In the genomic region with DNA sequence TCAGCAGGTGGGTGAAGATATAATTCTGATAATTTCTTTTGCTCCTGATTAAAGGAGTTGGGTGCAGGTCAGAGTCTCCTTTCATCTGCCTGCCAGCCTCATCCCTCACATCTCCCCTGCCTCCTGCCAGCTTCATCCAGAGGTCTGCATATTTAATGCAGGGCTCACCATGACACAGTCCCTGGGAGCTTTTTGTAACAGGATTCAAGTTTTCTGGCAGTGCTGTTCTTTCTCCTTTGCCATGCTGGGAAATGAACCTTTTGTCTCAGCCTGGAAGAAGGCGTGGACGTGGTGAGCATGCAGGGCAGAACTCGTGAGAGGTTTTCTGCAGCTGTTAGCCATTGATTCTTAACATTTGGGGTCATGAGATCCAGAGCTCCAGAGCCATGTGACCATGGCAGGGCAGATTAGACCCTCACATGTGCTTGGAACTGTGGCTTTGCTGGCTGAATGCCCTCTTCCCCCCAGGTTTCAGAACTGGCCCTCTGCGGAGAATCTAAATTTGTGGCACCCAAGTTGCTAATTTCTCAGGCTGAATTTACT, we compare ENCODE assay signal across 19 cellular contexts. TPM values are rescaled to one million over a fixed set of nuclear protein-coding genes. Genes with fewer than 3 reads are reported as not detected.
DNase-seq lines count a peak whose midpoint lies in the region; ATAC-seq, FAIRE-seq and TF ChIP-seq lines count a peak whose summit lies in the region.
"Had no signal": no experiment of that assay in that cellular context is flagged by ENCODE, and none has a peak within 500 bp of the region (broad histone marks: within the 10 kb centered on the region; RNA-seq: fewer than 3 reads in every experiment).

No MANE protein-coding gene starts in this region.

- no peaks in the 10 kb centered on the region for H3K79me2 ChIP-seq in H1 (ENCODE audit: control insufficient read depth in 1 of 2, insufficient read depth in 2 of 2, low read length in 2 of 2)

- TF ChIP-seq RAD21 in H1 (IDR thresholded peaks at IDR 0.05 in 1 of 2, conservative IDR thresholded peaks at IDR 0.05 in 1 of 2; ENCODE audit: low read depth in 2 of 2, low read length in 2 of 2): no peak

- no peaks in the 10 kb centered on the region for H3K36me3 ChIP-seq in H1 (ENCODE audit: control insufficient read depth in 2 of 4, insufficient read depth in 4 of 4, low read length in 3 of 4)
- H3K36me3 ChIP-seq: BE2C, Peyer's patch had no signal

- WGBS in H1 (ENCODE audit: extremely low coverage in 1 of 2, insufficient coverage in 1 of 2, insufficient read length in 1 of 2, insufficient replicate concordance in 2 of 2, low coverage in 1 of 2, low lambda C conversion rate in 2 of 2, missing lambda C conversion rate in 1 of 2), 2 experiments: 73% methylated on average over 4 of the region's 4 CpGs; no CpG with 5 or more reads in 1 of the 2 experiments

- 0 out of 7 replicates have a peak, but pooled peaks cover 0 to 3% (median 0%) of the 10 kb centered on the region in 4 experiments for H3K4me1 ChIP-seq in H1 (replicated peaks in 1 of 4; ENCODE audit: control insufficient read depth in 3 of 4, insufficient read depth in 4 of 4, low read length in 3 of 4)
- H3K4me1 ChIP-seq: BE2C, Peyer's patch had no signal

- H3K9me3 ChIP-seq in H1 (ENCODE audit: insufficient read depth in 2 of 2, low read depth in 1 of 2, low read length in 1 of 2): no peaks in the 10 kb centered on the region
- H3K9me3 ChIP-seq: BE2C, Peyer's patch had no signal

- no peaks in the 10 kb centered on the region for H3K79me1 ChIP-seq in H1 (ENCODE audit: low read depth, low read length)

- no peak overlapping the region; the same call in 1 of the 2 replicates for H4K8ac ChIP-seq in H1 (ENCODE audit: extremely low read depth, insufficient read depth, low read length)

- H3K4ac ChIP-seq in H1 (replicated peaks; ENCODE audit: insufficient read length, low read depth, low read length): no peak overlapping the region

- H3K14ac ChIP-seq in H1 (ENCODE audit: insufficient read length): no peak overlapping the region

- H2BK15ac ChIP-seq in H1 (ENCODE audit: low read length): no peak overlapping the region

- intact Hi-C loops in left colon (cut with DNase I, micrococcal nuclease): no loop called here

- no peak overlapping the region for H3K23ac ChIP-seq in H1 (ENCODE audit: insufficient read length)

- H3K18ac ChIP-seq in H1 (ENCODE audit: extremely low read depth, low read length): no peak overlapping the region

- no peak for TF ChIP-seq POLR2A in H1 (IDR thresholded peaks at IDR 0.05; ENCODE audit: control extremely low read depth in 1 of 2, low read depth in 2 of 2, low read length in 2 of 2)

- DNase-seq in LHCN-M2 (ENCODE audit: low read depth): peak; percentile 27
- no peak for DNase-seq in H1 (ENCODE audit: low read depth in 1 of 2, low spot score in 2 of 2)
- peak; percentile 77 for DNase-seq in myocyte (ENCODE audit: low read depth)
- no peak for DNase-seq in activated effector memory CD4-positive, alpha-beta T cell treated with Interleukin-2 at 50 U/mL for 16 hours
- DNase-seq in NCI-H526 treated with DMSO at 0.1 percent for 48 hours (lab: John Stamatoyannopoulos, UW): no peak
- no peak for DNase-seq in left colon
- DNase-seq: BE2C; CD8-positive, alpha-beta T cell; GF-D8; GOT3; MM.1S; NCI-H1105 treated with DMSO at 0.1 percent for 48 hours; NCI-H1930; NCI-H2171; NCI-H82; Peyer's patch; SHP77 had no signal

- no peak overlapping the region; a peak in 1 of 4 replicates for H3K4me2 ChIP-seq in H1 (ENCODE audit: insufficient read depth in 1 of 2, low read depth in 2 of 2, low read length in 2 of 2)
- H3K4me2 ChIP-seq: KMS-11 had no signal

- H4K20me1 ChIP-seq in H1 (replicated peaks in 1 of 2; ENCODE audit: control insufficient read depth in 1 of 2, insufficient read depth in 2 of 2, low read length in 2 of 2): no peaks in the 10 kb centered on the region

- POLR2A ChIA-PET in H1 (lab: Charles Lee; ENCODE audit: partially characterized antibody): interaction anchor here (0.8 to 1.1 kb wide), 3 partner anchors 36 to 106 kb away, joined by 3 read pairs; no protein-coding TSS in a partner anchor

- no peak overlapping the region for H4K91ac ChIP-seq in H1 (replicated peaks; ENCODE audit: insufficient read length, low read length)

- no peak overlapping the region for H3K4me3 ChIP-seq in H1 (ENCODE audit: extremely low read depth in 1 of 4, insufficient read depth in 2 of 4, low read depth in 3 of 4, low read length in 4 of 4)
- H3K4me3 ChIP-seq: Peyer's patch had no signal

- H2AK5ac ChIP-seq in H1 (ENCODE audit: low read depth, low read length): no peak overlapping the region

- H3K27me3 ChIP-seq in H1 (replicated peaks in 1 of 4; ENCODE audit: control insufficient read depth in 3 of 4, extremely low read depth in 1 of 4, insufficient read depth in 3 of 4, low read length in 3 of 4): no peaks in the 10 kb centered on the region
- H3K27me3 ChIP-seq: BE2C, Peyer's patch had no signal

- no peak for TF ChIP-seq CTCF in H1 (IDR thresholded peaks at IDR 0.05; ENCODE audit: control extremely low read depth in 1 of 3, insufficient read depth in 1 of 3, low read depth in 1 of 3, low read length in 3 of 3)

- H3K56ac ChIP-seq in H1 (replicated peaks; ENCODE audit: insufficient read length, low read depth, low read length): no peak overlapping the region

- no peak overlapping the region for H3K9ac ChIP-seq in H1 (replicated peaks in 1 of 4; ENCODE audit: extremely low read depth in 1 of 4, low read depth in 3 of 4, low read length in 3 of 4)
- H3K9ac ChIP-seq: KMS-11 had no signal

- H2BK12ac ChIP-seq in H1 (ENCODE audit: low read depth, low read length): no peak overlapping the region

- H3K23me2 ChIP-seq in H1 (ENCODE audit: low read depth, low read length): no peaks in the 10 kb centered on the region

- H2BK120ac ChIP-seq in H1 (replicated peaks; ENCODE audit: low read depth, low read length): no peak overlapping the region

- H2AFZ ChIP-seq in H1 (ENCODE audit: low read length): peak overlapping the region; percentile 35; the same call in 1 of the 2 replicates

- CTCF ChIA-PET in H1 (lab: Charles Lee; ENCODE audit: partially characterized antibody): interaction anchor here (0.5 to 6.0 kb wide), 4 partner anchors 16 to 35 kb away, joined by 3 to 42 read pairs (median 3); no protein-coding TSS in a partner anchor

- no peak overlapping the region for H4K5ac ChIP-seq in H1 (ENCODE audit: insufficient read length, low read depth, low read length)

- TF ChIP-seq EP300 in H1 (IDR thresholded peaks at IDR 0.05; ENCODE audit: borderline replicate concordance in 1 of 2, low read depth in 2 of 2, low read length in 2 of 2): no peak

- ATAC-seq in GM18909 (IDR thresholded peaks at IDR 0.05; ENCODE audit: poor library complexity, unreplicated experiment): no peak
- ATAC-seq in left colon: no peak
- ATAC-seq: CD8-positive, alpha-beta T cell had no signal

- no peak overlapping the region for H2BK5ac ChIP-seq in H1 (ENCODE audit: low read depth, low read length)

- H2BK20ac ChIP-seq in H1 (ENCODE audit: low read length): no peak overlapping the region

- no peak overlapping the region for H3K27ac ChIP-seq in H1 (ENCODE audit: low read depth, low read length)
- H3K27ac ChIP-seq: KMS-11, Peyer's patch had no signal

- FAIRE-seq in H1 (lab: Jason Lieb, UNC): no peak

TF ChIP-seq in H1, 55 proteins besides CTCF, POLR2A, EP300 and RAD21 (continues in another document):
- no peak for TF ChIP-seq ASH2L (IDR thresholded peaks at IDR 0.05; ENCODE audit: low read length)
- TF ChIP-seq SIX5 (IDR thresholded peaks at IDR 0.05; ENCODE audit: low read depth, low read length): no peak
- no peak for TF ChIP-seq BCL11A (IDR thresholded peaks at IDR 0.05; ENCODE audit: low read depth in 2 of 2, low read length in 2 of 2)
- no peak for TF ChIP-seq GTF2F1 (IDR thresholded peaks at IDR 0.05; ENCODE audit: borderline replicate concordance, low read depth, low read length)
- TF ChIP-seq KDM4A (IDR thresholded peaks at IDR 0.05; ENCODE audit: low read depth, low read length, severe bottlenecking): no peak
- no peak for TF ChIP-seq SP1 (IDR thresholded peaks at IDR 0.05; ENCODE audit: low read depth, low read length)
- TF ChIP-seq ZNF274 (IDR thresholded peaks at IDR 0.05; ENCODE audit: borderline replicate concordance, extremely low read depth, low read length): no peak
- no peak for TF ChIP-seq NANOG (IDR thresholded peaks at IDR 0.05; ENCODE audit: insufficient read depth, low read depth, low read length, poor library complexity, severe bottlenecking)
- no peak for TF ChIP-seq NRF1 (IDR thresholded peaks at IDR 0.05; ENCODE audit: low read depth, low read length)
- no peak for TF ChIP-seq MAX (IDR thresholded peaks at IDR 0.05)

RNA-seq across cellular contexts. Expression of gene HRH4, which starts 2.9 kb away (rescaled TPM):
- total RNA-seq in LHCN-M2 (2014; rRNA removed) (0.13 TPM in 1 of 2 replicates, not detected in the other), myocyte (0.13 and 0.21 TPM in 2 replicates), left colon (under 1 TPM; 0.11 to 0.12 TPM)
- polyA plus RNA-seq in LHCN-M2 (2012): 0.02 TPM
- total RNA-seq in H1 (2021; fragmentation: NEBNext Ultra II Directional; extraction: Animal tissue kit (Norgen Biotek cat#: 25700)): not detected in 2 replicates
- polyA plus RNA-seq in H1 (2011; rRNA removed): 0.02 and 0.03 TPM in 2 replicates
- polyA plus RNA-seq in H1 (2011; cell fraction: cytosol; rRNA removed): not detected
- polyA plus RNA-seq in H1 (2011; cell fraction: nucleus; rRNA removed): not detected
- 0.28 TPM in 1 of 4 replicates, not detected in the others for polyA plus RNA-seq in H1 (2012, experiment 1 of 2)
- not detected for polyA plus RNA-seq in H1 (2012, experiment 2 of 2)
- polyA plus RNA-seq in H1 (2013, experiment 1 of 2): 0.02 TPM
- polyA plus RNA-seq in H1 (2013, experiment 2 of 2): 0.02 TPM
- not detected in 2 replicates for polyA minus RNA-seq in H1 (2011; rRNA and poly(A)+ RNA removed)
- polyA minus RNA-seq in H1 (2011; cell fraction: cytosol; rRNA and poly(A)+ RNA removed): not detected
- not detected for polyA minus RNA-seq in H1 (2011; cell fraction: nucleus; rRNA and poly(A)+ RNA removed)
- 0.05 TPM for polyA plus RNA-seq in myocyte (2012)
- total RNA-seq: CD8-positive, alpha-beta T cell; Peyer's patch had no signal

RNA-seq across cellular contexts. Expression of gene IMPACT, which starts 36.8 kb away (rescaled TPM):
- total RNA-seq in LHCN-M2 (2014; rRNA removed) (36.1 and 38.8 TPM in 2 replicates), myocyte (43.0 and 44.4 TPM in 2 replicates), left colon (10 to 100 TPM; 21.7 to 30.8 TPM)
- 19.3 TPM for polyA plus RNA-seq in LHCN-M2 (2012)
- total RNA-seq in H1 (2021; fragmentation: NEBNext Ultra II Directional; extraction: Animal tissue kit (Norgen Biotek cat#: 25700)): 44.6 and 50.6 TPM in 2 replicates
- 19.1 and 31.1 TPM in 2 replicates for polyA plus RNA-seq in H1 (2011; rRNA removed)
- polyA plus RNA-seq in H1 (2011; cell fraction: cytosol; rRNA removed): 29.7 TPM
- polyA plus RNA-seq in H1 (2011; cell fraction: nucleus; rRNA removed): 4.6 TPM
- polyA plus RNA-seq in H1 (2012, experiment 1 of 2): 29.2 to 60.2 TPM (median 32.2 TPM) in 4 replicates
- polyA plus RNA-seq in H1 (2012, experiment 2 of 2): 2.7 TPM
- polyA plus RNA-seq in H1 (2013, experiment 1 of 2): 28.5 TPM
- polyA plus RNA-seq in H1 (2013, experiment 2 of 2): 29.3 TPM
- 16.7 and 26.9 TPM in 2 replicates for polyA minus RNA-seq in H1 (2011; rRNA and poly(A)+ RNA removed)
- polyA minus RNA-seq in H1 (2011; cell fraction: cytosol; rRNA and poly(A)+ RNA removed): 14.2 TPM
- 17.6 TPM for polyA minus RNA-seq in H1 (2011; cell fraction: nucleus; rRNA and poly(A)+ RNA removed)
- polyA plus RNA-seq in myocyte (2012): 38.3 TPM

Comparison
In these comparisons a context has a peak if more than half of its experiments do, and no peak if none do; other contexts are left out.
1. DNase-seq: peak in LHCN-M2 (single experiment) and myocyte (single experiment); none in H1 (0 of 2), activated effector memory CD4-positive, alpha-beta T cell treated with Interleukin-2 at 50 U/mL for 16 hours (single experiment), NCI-H526 treated with DMSO at 0.1 percent for 48 hours (single experiment) and left colon (0 of 2).